In genomic region chr1:218802799-218803198, GRCh38 we compare ENCODE assay signal across 1 cellular context.
TF ChIP-seq lines count a peak whose summit lies in the region.

No MANE protein-coding gene starts in this region.

TF ChIP-seq in GM23338, 12 proteins besides CTCF, POLR2A, EP300 and RAD21 (continued from another document):
- TF ChIP-seq ZNF462 (CRISPR knock-in tag; IDR thresholded peaks at IDR 0.05) (no peak), REST (IDR thresholded peaks at IDR 0.05; ENCODE audit: unreplicated experiment) (no peak), ZNF331 (CRISPR knock-in tag; IDR thresholded peaks at IDR 0.05; ENCODE audit: low read depth) (no peak), ETS1 (IDR thresholded peaks at IDR 0.05) (no peak), CREB1 (CRISPR knock-in tag; IDR thresholded peaks at IDR 0.05; ENCODE audit: low read depth) (no peak), STAT1 (IDR thresholded peaks at IDR 0.05; ENCODE audit: unreplicated experiment) (no peak), EZH2 (IDR thresholded peaks at IDR 0.05; ENCODE audit: low read depth, unreplicated experiment) (no peak), POLR2AphosphoS5 (IDR thresholded peaks at IDR 0.05; ENCODE audit: low read depth) (no peak), NANOG (IDR thresholded peaks at IDR 0.05; ENCODE audit: borderline replicate concordance) (no peak), ZNF114 (CRISPR knock-in tag; IDR thresholded peaks at IDR 0.05) (no peak), JUNB (IDR thresholded peaks at IDR 0.05; ENCODE audit: unreplicated experiment) (no peak)
